In the genomic region with DNA sequence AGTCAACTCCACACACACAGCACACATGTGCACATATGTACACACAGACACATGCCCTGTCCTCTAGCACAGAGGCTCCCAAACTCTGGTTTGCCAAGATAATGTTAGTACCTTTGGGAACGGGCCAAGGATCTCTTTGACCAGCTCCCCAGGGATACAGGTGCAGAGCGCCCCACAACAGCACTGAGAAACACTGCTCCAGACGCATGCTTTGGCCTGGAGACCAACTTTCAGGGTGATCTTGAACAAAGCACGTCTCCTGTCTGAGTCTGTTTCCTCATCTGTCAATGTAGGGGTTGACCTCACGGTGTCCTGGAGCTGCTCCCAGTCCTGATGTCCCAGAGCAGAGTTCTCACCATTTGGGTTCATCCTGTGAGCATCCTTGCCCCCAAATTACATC, we compare ENCODE assay signal across 25 cellular contexts. TPM values are rescaled to one million over a fixed set of nuclear protein-coding genes. Genes with fewer than 3 reads are reported as not detected.
"Had no signal": no experiment of that assay in that cellular context is flagged by ENCODE, and none has a peak within 500 bp of the region (broad histone marks: within the 10 kb centered on the region; RNA-seq: fewer than 3 reads in every experiment).

No MANE protein-coding gene starts in this region.

- H3K27me3 ChIP-seq: breast epithelium had no signal

- H3K9me3 ChIP-seq: breast epithelium had no signal

- H3K27ac ChIP-seq: breast epithelium had no signal

- ATAC-seq: activated T-cell treated with anti-CD3 and anti-CD28 coated beads, Interleukin-2, amount 50 U/mL, for 72 hours; PC-3; T-helper 17 cell had no signal

- H3K9me3 Mint-ChIP-seq: activated CD4-positive, alpha-beta memory T cell treated with anti-CD3 and anti-CD28 coated beads for 36 hours; activated CD4-positive, alpha-beta T cell treated with anti-CD3 and anti-CD28 coated beads, Interleukin-2, amount 10 ng/mL, durations not matched to agents 7 days and 5 days; activated naive CD4-positive, alpha-beta T cell treated with anti-CD3 and anti-CD28 coated beads, Interleukin-2, amount 50 U/mL, for 24 hours; activated T-cell treated with anti-CD3 and anti-CD28 coated beads, Interleukin-2, amount 50 U/mL, for 72 hours; activated T-helper 2 cell treated with anti-CD3 and anti-CD28 coated beads, Interferon-gamma antibody, Interleukin-2, Interleukin-4, amounts not matched to agents 10 μg/mL and 5 μg/mL and 100 μg/mL, durations not matched to agents 14 hours and 24 hours and 36 hours had no signal

- H3K4me1 Mint-ChIP-seq: activated naive CD4-positive, alpha-beta T cell treated with anti-CD3 and anti-CD28 coated beads, Interleukin-2, amount 50 U/mL, for 24 hours had no signal

- H3K4me3 Mint-ChIP-seq: activated CD4-positive, alpha-beta memory T cell treated with anti-CD3 and anti-CD28 coated beads for 36 hours; activated CD4-positive, alpha-beta T cell treated with anti-CD3 and anti-CD28 coated beads, Interleukin-2, amount 10 ng/mL, durations not matched to agents 7 days and 5 days; activated naive CD4-positive, alpha-beta T cell treated with anti-CD3 and anti-CD28 coated beads, Interleukin-2, amount 50 U/mL, for 24 hours; activated T-cell treated with anti-CD3 and anti-CD28 coated beads, Interleukin-2, amount 50 U/mL, for 72 hours; T-helper 17 cell had no signal

- H3K27ac Mint-ChIP-seq: activated CD4-positive, alpha-beta memory T cell treated with anti-CD3 and anti-CD28 coated beads for 36 hours; activated CD4-positive, alpha-beta T cell treated with anti-CD3 and anti-CD28 coated beads, Interleukin-2, amount 10 ng/mL, durations not matched to agents 7 days and 5 days; activated naive CD4-positive, alpha-beta T cell treated with anti-CD3 and anti-CD28 coated beads, Interleukin-2, amount 50 U/mL, for 24 hours; activated T-cell treated with anti-CD3 and anti-CD28 coated beads, Interleukin-2, amount 50 U/mL, for 72 hours; activated T-helper 2 cell treated with anti-CD3 and anti-CD28 coated beads, Interferon-gamma antibody, Interleukin-2, Interleukin-4, amounts not matched to agents 10 μg/mL and 5 μg/mL and 100 μg/mL, durations not matched to agents 14 hours and 24 hours and 36 hours had no signal

- H3K27me3 Mint-ChIP-seq: activated CD4-positive, alpha-beta memory T cell treated with anti-CD3 and anti-CD28 coated beads for 36 hours; activated naive CD4-positive, alpha-beta T cell treated with anti-CD3 and anti-CD28 coated beads, Interleukin-2, amount 50 U/mL, for 24 hours; T-helper 17 cell had no signal

- DNase-seq: activated CD4-positive, alpha-beta memory T cell treated with anti-CD3 and anti-CD28 coated beads for 36 hours; activated CD4-positive, alpha-beta T cell treated with anti-CD3 and anti-CD28 coated beads, Interleukin-2, amount 10 ng/mL, durations not matched to agents 7 days and 5 days; activated CD4-positive, CD25-positive, alpha-beta regulatory T cell; activated CD8-positive, alpha-beta memory T cell treated with anti-CD3 and anti-CD28 coated beads for 24 hours; activated naive CD4-positive, alpha-beta T cell; activated T-cell treated with anti-CD3 and anti-CD28 coated beads, Interleukin-2, amount 50 U/mL, for 72 hours; central memory CD4-positive, alpha-beta T cell; IMR-90; KG1; NCI-H1092; NCI-H1417 treated with DMSO at 0.1 percent for 48 hours; NCI-H1694; NCI-H2029 treated with DMSO at 0.1 percent for 48 hours; NCI-H345; NCI-H524; PC-3; SIG-M5; T-helper 17 cell; T-helper 9 cell had no signal

RNA-seq across cellular contexts. Expression of gene SKOR1, which starts 15.9 kb away (rescaled TPM):
- total RNA-seq: IMR-90 had no signal

RNA-seq across cellular contexts. Expression of gene RNU6-1, which starts 30.4 kb away (rescaled TPM):
- total RNA-seq: activated CD4-positive, alpha-beta memory T cell treated with anti-CD3 and anti-CD28 coated beads for 36 hours; activated CD4-positive, alpha-beta T cell treated with anti-CD3 and anti-CD28 coated beads, Interleukin-2, amount 10 ng/mL, durations not matched to agents 7 days and 5 days; activated T-cell treated with anti-CD3 and anti-CD28 coated beads, Interleukin-2, amount 50 U/mL, for 72 hours; activated T-helper 2 cell treated with anti-CD3 and anti-CD28 coated beads, Interferon-gamma antibody, Interleukin-2, Interleukin-4, amounts not matched to agents 10 μg/mL and 5 μg/mL and 100 μg/mL, durations not matched to agents 14 hours and 24 hours and 36 hours; aorta; breast epithelium; IMR-90; LHCN-M2; M059J; PC-3; T-helper 17 cell had no signal
